In the genomic region with DNA sequence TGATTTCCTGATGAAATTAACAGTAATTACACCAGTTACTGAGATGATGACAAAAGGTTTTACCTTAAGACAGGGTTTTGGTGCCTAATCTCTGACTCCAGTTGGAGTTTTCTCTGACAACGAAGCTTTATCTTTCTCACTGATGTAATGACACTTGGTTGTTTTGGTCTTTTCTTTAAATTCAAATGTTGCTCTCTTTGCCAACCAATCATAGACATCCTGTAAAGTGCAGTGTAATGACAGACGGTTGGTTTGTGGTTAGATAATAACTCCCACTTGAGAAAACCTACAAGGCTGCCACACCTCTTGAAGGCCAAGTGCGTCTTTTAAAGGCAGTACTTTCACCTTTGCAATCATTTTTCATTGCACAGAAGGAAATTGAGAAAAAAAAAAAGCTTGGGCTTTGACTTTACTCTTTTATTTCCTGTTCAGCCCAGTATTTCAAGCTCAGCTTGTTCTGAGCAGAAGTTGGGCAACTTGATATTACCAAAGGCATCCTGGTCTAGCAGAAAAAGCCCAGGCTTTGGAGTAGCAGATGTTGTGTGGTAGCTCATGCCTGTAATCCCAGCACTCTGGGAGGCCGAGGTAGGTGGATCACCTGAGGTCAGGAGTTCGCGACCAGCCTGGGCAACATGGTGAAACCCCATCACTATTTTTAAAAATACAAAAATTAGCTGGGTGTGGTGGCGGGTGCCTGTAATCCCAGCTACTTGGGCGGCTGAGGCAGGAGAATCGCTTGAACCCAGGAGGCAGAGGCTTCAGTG, we compare ENCODE assay signal across 10 cellular contexts. TPM values are rescaled to one million over a fixed set of nuclear protein-coding genes. Genes with fewer than 3 reads are reported as not detected.
DNase-seq lines count a peak whose midpoint lies in the region; ATAC-seq and TF ChIP-seq lines count a peak whose summit lies in the region.
"Had no signal": no experiment of that assay in that cellular context is flagged by ENCODE, and none has a peak within 500 bp of the region (broad histone marks: within the 10 kb centered on the region; RNA-seq: fewer than 3 reads in every experiment).

No MANE protein-coding gene starts in this region.

- no peaks in the 10 kb centered on the region for H3K9me3 Mint-ChIP-seq in Calu3 (ENCODE audit: low read depth, unreplicated experiment)
- no peaks in the 10 kb centered on the region for H3K9me3 Mint-ChIP-seq in effector memory CD8-positive, alpha-beta T cell

- H3K27ac ChIP-seq in VCaP: peak overlapping the region; percentile 56

- H3K4me1 Mint-ChIP-seq in Calu3 (ENCODE audit: low read depth, unreplicated experiment): peaks cover 36% of the 10 kb centered on the region
- peaks cover 15 to 27% of the 10 kb centered on the region in 2 donors for H3K4me1 Mint-ChIP-seq in effector memory CD8-positive, alpha-beta T cell (ENCODE audit: low read depth in 2 of 2)

- H3K27ac Mint-ChIP-seq in Calu3 (ENCODE audit: unreplicated experiment): peak overlapping the region; percentile 96
- peak overlapping the region; percentile 59 to 88 for H3K27ac Mint-ChIP-seq in effector memory CD8-positive, alpha-beta T cell

- intact Hi-C loops in Calu3 (cut with micrococcal nuclease; ENCODE audit: unreplicated experiment): loop anchor here (2.0 kb wide), 1 partner anchor 16 kb away; a partner anchor contains a TSS

- TF ChIP-seq CTCF in Calu3 (IDR thresholded peaks at IDR 0.05; ENCODE audit: unreplicated experiment): no peak
- TF ChIP-seq CTCF in VCaP (conservative IDR thresholded peaks at IDR 0.05): no peak

- BruUV-seq in Calu3 (replicated peaks; lab: Mats Ljungman, UMichigan): no TSS peak

- ATAC-seq in GM21786 (IDR thresholded peaks at IDR 0.05; ENCODE audit: unreplicated experiment): peak; percentile 75
- ATAC-seq in effector memory CD8-positive, alpha-beta T cell (replicated peaks): peak; percentile 100
- no peak for ATAC-seq in HG02852 (IDR thresholded peaks at IDR 0.05; ENCODE audit: unreplicated experiment)

- DNase-seq in Calu3 (peak; percentile 66), NCI-H187 treated with DMSO at 0.1 percent for 48 hours (lab: John Stamatoyannopoulos, UW) (peak; percentile 95), hypothalamus (lab: John Stamatoyannopoulos, UW) (no peak)
- peak; percentile 51 to 58 (median 53) for DNase-seq in effector memory CD8-positive, alpha-beta T cell
- peak; percentile 49 for DNase-seq in stimulated activated CD4-positive, alpha-beta T cell treated with anti-CD3 and anti-CD28 coated beads, Interleukin-4, amount 100 ng/mL, for 24 hours
- DNase-seq: heart right ventricle had no signal

- CTCF ChIA-PET in Calu3 (lab: Charles Lee): interaction anchor here (0.6 to 3.2 kb wide), 7 partner anchors 13 to 403 kb away, joined by 3 to 16 read pairs (median 4); a partner anchor contains a TSS

- peaks cover 14% of the 10 kb centered on the region for H3K36me3 Mint-ChIP-seq in Calu3 (ENCODE audit: insufficient read depth, unreplicated experiment)
- H3K36me3 Mint-ChIP-seq in effector memory CD8-positive, alpha-beta T cell (ENCODE audit: insufficient read depth): peaks cover 21% of the 10 kb centered on the region

- H3K27me3 Mint-ChIP-seq in Calu3 (ENCODE audit: unreplicated experiment): no peaks in the 10 kb centered on the region
- H3K27me3 Mint-ChIP-seq in effector memory CD8-positive, alpha-beta T cell: peaks cover 28 to 35% of the 10 kb centered on the region in 2 donors

- H3K4me3 Mint-ChIP-seq in Calu3 (ENCODE audit: low read depth, unreplicated experiment): peak overlapping the region; percentile 50
- H3K4me3 Mint-ChIP-seq in effector memory CD8-positive, alpha-beta T cell: peak overlapping the region; percentile 62 to 65

RNA-seq across cellular contexts. Expression of a gene that starts 14.9 kb away (rescaled TPM):
- 11.4 and 11.9 TPM in 2 replicates for total RNA-seq in Calu3 (2022)

RNA-seq across cellular contexts. Expression of a gene that starts 32.4 kb away (rescaled TPM):
- total RNA-seq in Calu3 (2022): not detected in 2 replicates

RNA-seq across cellular contexts. Expression of a gene that starts 42.3 kb away (rescaled TPM):
- not detected in 2 replicates for total RNA-seq in Calu3 (2022)
- total RNA-seq: H1, heart right ventricle had no signal

RNA-seq across cellular contexts. Expression of a gene that starts 43.2 kb away (rescaled TPM):
- 22.2 and 23.1 TPM in 2 replicates for total RNA-seq in Calu3 (2022)

RNA-seq across cellular contexts. Expression of a gene that starts 45.1 kb away (rescaled TPM):
- total RNA-seq in Calu3 (2022): not detected in 2 replicates
- total RNA-seq: H1, heart right ventricle had no signal

Comparison
In these comparisons a context has a peak if more than half of its experiments do, and no peak if none do; other contexts are left out.
1. DNase-seq: peak in Calu3 (single experiment), NCI-H187 treated with DMSO at 0.1 percent for 48 hours (single experiment), effector memory CD8-positive, alpha-beta T cell (3 of 3) and stimulated activated CD4-positive, alpha-beta T cell treated with anti-CD3 and anti-CD28 coated beads, Interleukin-4, amount 100 ng/mL, for 24 hours (single experiment); none in hypothalamus (0 of 51).